ENCODE assay signal across 1 cellular context in the genomic region with DNA sequence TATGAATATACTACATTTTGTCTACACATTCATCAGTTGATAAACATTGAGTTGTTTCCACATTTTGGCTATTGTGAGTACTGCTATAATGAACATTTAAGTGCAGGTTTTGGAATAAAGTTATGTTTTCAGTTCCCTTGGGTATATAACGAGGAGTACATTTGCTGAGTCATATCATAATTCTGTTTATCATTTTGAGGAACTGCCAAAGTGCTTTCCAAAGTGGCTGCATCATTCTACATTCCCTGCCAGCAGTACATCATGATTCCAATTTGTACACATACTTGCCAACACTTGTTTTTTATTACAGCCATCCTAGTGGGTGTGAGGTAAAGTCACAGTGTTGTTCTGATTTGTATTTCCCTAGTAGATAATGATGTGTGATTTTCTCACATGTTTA.
A peak's percentile ranks its signal among the peaks of the same experiment; 100 is the strongest.
TF ChIP-seq lines count a peak whose summit lies in the region.

No MANE protein-coding gene starts in this region.

TF ChIP-seq in GM12878, 131 proteins besides CTCF, POLR2A, EP300 and RAD21 (continued from another document):
- TF ChIP-seq, protein P1, sequence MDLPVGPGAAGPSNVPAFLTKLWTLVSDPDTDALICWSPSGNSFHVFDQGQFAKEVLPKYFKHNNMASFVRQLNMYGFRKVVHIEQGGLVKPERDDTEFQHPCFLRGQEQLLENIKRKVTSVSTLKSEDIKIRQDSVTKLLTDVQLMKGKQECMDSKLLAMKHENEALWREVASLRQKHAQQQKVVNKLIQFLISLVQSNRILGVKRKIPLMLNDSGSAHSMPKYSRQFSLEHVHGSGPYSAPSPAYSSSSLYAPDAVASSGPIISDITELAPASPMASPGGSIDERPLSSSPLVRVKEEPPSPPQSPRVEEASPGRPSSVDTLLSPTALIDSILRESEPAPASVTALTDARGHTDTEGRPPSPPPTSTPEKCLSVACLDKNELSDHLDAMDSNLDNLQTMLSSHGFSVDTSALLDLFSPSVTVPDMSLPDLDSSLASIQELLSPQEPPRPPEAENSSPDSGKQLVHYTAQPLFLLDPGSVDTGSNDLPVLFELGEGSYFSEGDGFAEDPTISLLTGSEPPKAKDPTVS (IDR thresholded peaks at IDR 0.05; ENCODE audit: low read depth, low read length): no peak
- TF ChIP-seq BACH1 (IDR thresholded peaks at IDR 0.05; ENCODE audit: borderline replicate concordance) (peak; percentile 59; the same call in 1 of the 2 replicates), TBL1XR1 (IDR thresholded peaks at IDR 0.05; ENCODE audit: low read depth, low read length) (no peak), POLR2AphosphoS2 (IDR thresholded peaks at IDR 0.05; ENCODE audit: low read depth, low read length) (no peak), TAF1 (IDR thresholded peaks at IDR 0.05; ENCODE audit: borderline replicate concordance, low read depth, low read length) (no peak), IKZF1 (conservative IDR thresholded peaks at IDR 0.05) (peak; percentile 53), TCF7 (IDR thresholded peaks at IDR 0.05; ENCODE audit: borderline replicate concordance) (no peak), YBX1 (IDR thresholded peaks at IDR 0.05) (no peak), NFIC (IDR thresholded peaks at IDR 0.05; ENCODE audit: low read depth, low read length) (0 out of 2 replicates have a peak, but pooled peaks have one; percentile 33), IKZF2 (IDR thresholded peaks at IDR 0.05) (peak; percentile 63; a peak in 3 of 4 replicates), NR2F1 (conservative IDR thresholded peaks at IDR 0.05) (no peak), IRF4 (IDR thresholded peaks at IDR 0.05; ENCODE audit: low read depth, low read length) (0 out of 2 replicates have a peak, but pooled peaks have one; percentile 29), MTA2 (IDR thresholded peaks at IDR 0.05; ENCODE audit: low read depth) (peak; percentile 15; the same call in 1 of the 2 replicates), MEF2B (IDR thresholded peaks at IDR 0.05; ENCODE audit: partially characterized antibody, poor library complexity, severe bottlenecking) (peak; percentile 75), RFX5 (IDR thresholded peaks at IDR 0.05; ENCODE audit: low read depth, low read length) (no peak), SREBF2 (IDR thresholded peaks at IDR 0.05; ENCODE audit: low read length) (no peak), SPI1 (IDR thresholded peaks at IDR 0.05; ENCODE audit: borderline replicate concordance, insufficient read depth, low read depth, low read length) (peak; percentile 91), CHD1 (IDR thresholded peaks at IDR 0.05; ENCODE audit: low read depth, low read length) (no peak), DPF2 (IDR thresholded peaks at IDR 0.05) (peak; percentile 44; the same call in 1 of the 2 replicates), CHD2 (IDR thresholded peaks at IDR 0.05; ENCODE audit: borderline replicate concordance, low read depth, low read length) (no peak), BCL11A (IDR thresholded peaks at IDR 0.05; ENCODE audit: low read depth, low read length) (no peak), ZNF622 (IDR thresholded peaks at IDR 0.05) (no peak), TCF12 (IDR thresholded peaks at IDR 0.05; ENCODE audit: low read depth, low read length) (no peak), PAX8 (IDR thresholded peaks at IDR 0.05) (no peak), FOS (IDR thresholded peaks at IDR 0.05; ENCODE audit: borderline replicate concordance, extremely low read depth, insufficient read length) (no peak), BRCA1 (IDR thresholded peaks at IDR 0.05; ENCODE audit: low read depth, low read length) (no peak), POLR2AphosphoS5 (IDR thresholded peaks at IDR 0.05; ENCODE audit: low read length) (no peak), JUNB (IDR thresholded peaks at IDR 0.05) (peak; percentile 66)
- TF ChIP-seq, protein P2, sequence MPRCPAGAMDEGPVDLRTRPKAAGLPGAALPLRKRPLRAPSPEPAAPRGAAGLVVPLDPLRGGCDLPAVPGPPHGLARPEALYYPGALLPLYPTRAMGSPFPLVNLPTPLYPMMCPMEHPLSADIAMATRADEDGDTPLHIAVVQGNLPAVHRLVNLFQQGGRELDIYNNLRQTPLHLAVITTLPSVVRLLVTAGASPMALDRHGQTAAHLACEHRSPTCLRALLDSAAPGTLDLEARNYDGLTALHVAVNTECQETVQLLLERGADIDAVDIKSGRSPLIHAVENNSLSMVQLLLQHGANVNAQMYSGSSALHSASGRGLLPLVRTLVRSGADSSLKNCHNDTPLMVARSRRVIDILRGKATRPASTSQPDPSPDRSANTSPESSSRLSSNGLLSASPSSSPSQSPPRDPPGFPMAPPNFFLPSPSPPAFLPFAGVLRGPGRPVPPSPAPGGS (IDR thresholded peaks at IDR 0.05; ENCODE audit: borderline replicate concordance, insufficient read depth, low read depth, low read length, poor library complexity, severe bottlenecking): no peak
- TF ChIP-seq, protein P3, sequence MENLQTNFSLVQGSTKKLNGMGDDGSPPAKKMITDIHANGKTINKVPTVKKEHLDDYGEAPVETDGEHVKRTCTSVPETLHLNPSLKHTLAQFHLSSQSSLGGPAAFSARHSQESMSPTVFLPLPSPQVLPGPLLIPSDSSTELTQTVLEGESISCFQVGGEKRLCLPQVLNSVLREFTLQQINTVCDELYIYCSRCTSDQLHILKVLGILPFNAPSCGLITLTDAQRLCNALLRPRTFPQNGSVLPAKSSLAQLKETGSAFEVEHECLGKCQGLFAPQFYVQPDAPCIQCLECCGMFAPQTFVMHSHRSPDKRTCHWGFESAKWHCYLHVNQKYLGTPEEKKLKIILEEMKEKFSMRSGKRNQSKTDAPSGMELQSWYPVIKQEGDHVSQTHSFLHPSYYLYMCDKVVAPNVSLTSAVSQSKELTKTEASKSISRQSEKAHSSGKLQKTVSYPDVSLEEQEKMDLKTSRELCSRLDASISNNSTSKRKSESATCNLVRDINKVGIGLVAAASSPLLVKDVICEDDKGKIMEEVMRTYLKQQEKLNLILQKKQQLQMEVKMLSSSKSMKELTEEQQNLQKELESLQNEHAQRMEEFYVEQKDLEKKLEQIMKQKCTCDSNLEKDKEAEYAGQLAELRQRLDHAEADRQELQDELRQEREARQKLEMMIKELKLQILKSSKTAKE (IDR thresholded peaks at IDR 0.05; ENCODE audit: low read depth, poor library complexity, severe bottlenecking): no peak
- TF ChIP-seq, protein P4, sequence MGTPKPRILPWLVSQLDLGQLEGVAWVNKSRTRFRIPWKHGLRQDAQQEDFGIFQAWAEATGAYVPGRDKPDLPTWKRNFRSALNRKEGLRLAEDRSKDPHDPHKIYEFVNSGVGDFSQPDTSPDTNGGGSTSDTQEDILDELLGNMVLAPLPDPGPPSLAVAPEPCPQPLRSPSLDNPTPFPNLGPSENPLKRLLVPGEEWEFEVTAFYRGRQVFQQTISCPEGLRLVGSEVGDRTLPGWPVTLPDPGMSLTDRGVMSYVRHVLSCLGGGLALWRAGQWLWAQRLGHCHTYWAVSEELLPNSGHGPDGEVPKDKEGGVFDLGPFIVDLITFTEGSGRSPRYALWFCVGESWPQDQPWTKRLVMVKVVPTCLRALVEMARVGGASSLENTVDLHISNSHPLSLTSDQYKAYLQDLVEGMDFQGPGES (IDR thresholded peaks at IDR 0.05): no peak
- TF ChIP-seq, protein P5, sequence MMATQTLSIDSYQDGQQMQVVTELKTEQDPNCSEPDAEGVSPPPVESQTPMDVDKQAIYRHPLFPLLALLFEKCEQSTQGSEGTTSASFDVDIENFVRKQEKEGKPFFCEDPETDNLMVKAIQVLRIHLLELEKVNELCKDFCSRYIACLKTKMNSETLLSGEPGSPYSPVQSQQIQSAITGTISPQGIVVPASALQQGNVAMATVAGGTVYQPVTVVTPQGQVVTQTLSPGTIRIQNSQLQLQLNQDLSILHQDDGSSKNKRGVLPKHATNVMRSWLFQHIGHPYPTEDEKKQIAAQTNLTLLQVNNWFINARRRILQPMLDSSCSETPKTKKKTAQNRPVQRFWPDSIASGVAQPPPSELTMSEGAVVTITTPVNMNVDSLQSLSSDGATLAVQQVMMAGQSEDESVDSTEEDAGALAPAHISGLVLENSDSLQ (IDR thresholded peaks at IDR 0.05): no peak
